Comparison of ENCODE assay signal across 16 cellular contexts in genomic region chr5:59593608-59594007, GRCh38.
DNase-seq lines count a peak whose midpoint lies in the region; ATAC-seq and TF ChIP-seq lines count a peak whose summit lies in the region.
"Had no signal": no experiment of that assay in that cellular context is flagged by ENCODE, and none has a peak within 500 bp of the region (broad histone marks: within the 10 kb centered on the region; RNA-seq: fewer than 3 reads in every experiment).

No MANE protein-coding gene starts in this region.

- TF ChIP-seq POLR2A in gastrocnemius medialis (IDR thresholded peaks at IDR 0.05): no peak

- no CpG with 5 or more reads among the region's 2 CpGs for WGBS in mesendoderm (ENCODE audit: extremely low coverage, insufficient coverage, low lambda C conversion rate)

- H3K27me3 Mint-ChIP-seq in activated CD4-positive, alpha-beta T cell treated with anti-CD3 and anti-CD28 coated beads, Interleukin-2, amount 10 ng/mL, durations not matched to agents 24 days and 14 days: peaks cover 4% of the 10 kb centered on the region
- H3K27me3 Mint-ChIP-seq in WTC11 (ENCODE audit: low read depth) (no peaks in the 10 kb centered on the region), HFFc6 (ENCODE audit: insufficient read depth) (0 out of 2 replicates have a peak, but pooled peaks cover 2% of the 10 kb centered on the region)
- peaks cover 17% of the 10 kb centered on the region for H3K27me3 Mint-ChIP-seq in activated T-helper 2 cell treated with anti-CD3 and anti-CD28 coated beads, Interferon-gamma antibody, Interleukin-2, Interleukin-4, amounts not matched to agents 10 μg/mL and 5 μg/mL and 100 μg/mL, durations not matched to agents 14 hours and 24 hours and 36 hours (ENCODE audit: low read depth)

- no peak overlapping the region for H3K4me3 Mint-ChIP-seq in activated CD4-positive, alpha-beta T cell treated with anti-CD3 and anti-CD28 coated beads, Interleukin-2, amount 10 ng/mL, durations not matched to agents 24 days and 14 days
- no peak overlapping the region for H3K4me3 Mint-ChIP-seq in WTC11
- no peak overlapping the region for H3K4me3 Mint-ChIP-seq in HFFc6
- no peak overlapping the region for H3K4me3 Mint-ChIP-seq in activated T-helper 2 cell treated with anti-CD3 and anti-CD28 coated beads, Interferon-gamma antibody, Interleukin-2, Interleukin-4, amounts not matched to agents 10 μg/mL and 5 μg/mL and 100 μg/mL, durations not matched to agents 14 hours and 24 hours and 36 hours (ENCODE audit: low read depth)

- no peak overlapping the region for H2BK5ac ChIP-seq in mesendoderm (ENCODE audit: low read length)

- H3K36me3 ChIP-seq in mesendoderm (ENCODE audit: control insufficient read depth, insufficient read depth, low read length) (no peaks in the 10 kb centered on the region), gastrocnemius medialis (no peaks in the 10 kb centered on the region)
- H3K36me3 ChIP-seq: SJCRH30 had no signal

- H3K4me1 ChIP-seq in mesendoderm (ENCODE audit: control insufficient read depth, low read depth, low read length): no peaks in the 10 kb centered on the region
- peaks cover 24 to 40% of the 10 kb centered on the region in 2 donors for H3K4me1 ChIP-seq in gastrocnemius medialis

- H2AK5ac ChIP-seq in mesendoderm (ENCODE audit: low read length): no peak overlapping the region

- peak overlapping the region; percentile 39 for H3K18ac ChIP-seq in mesendoderm (ENCODE audit: low read length)

- H3K36me3 Mint-ChIP-seq in activated CD4-positive, alpha-beta T cell treated with anti-CD3 and anti-CD28 coated beads, Interleukin-2, amount 10 ng/mL, durations not matched to agents 24 days and 14 days (ENCODE audit: low read depth): no peaks in the 10 kb centered on the region
- H3K36me3 Mint-ChIP-seq in WTC11 (peaks cover 4% of the 10 kb centered on the region), HFFc6 (ENCODE audit: low read depth) (no peaks in the 10 kb centered on the region)
- no peaks in the 10 kb centered on the region for H3K36me3 Mint-ChIP-seq in activated T-helper 2 cell treated with anti-CD3 and anti-CD28 coated beads, Interferon-gamma antibody, Interleukin-2, Interleukin-4, amounts not matched to agents 10 μg/mL and 5 μg/mL and 100 μg/mL, durations not matched to agents 14 hours and 24 hours and 36 hours (ENCODE audit: low read depth)

- peak overlapping the region; percentile 39 for H3K27ac Mint-ChIP-seq in activated CD4-positive, alpha-beta T cell treated with anti-CD3 and anti-CD28 coated beads, Interleukin-2, amount 10 ng/mL, durations not matched to agents 24 days and 14 days
- no peak overlapping the region for H3K27ac Mint-ChIP-seq in WTC11
- no peak overlapping the region for H3K27ac Mint-ChIP-seq in HFFc6
- no peak overlapping the region for H3K27ac Mint-ChIP-seq in activated T-helper 2 cell treated with anti-CD3 and anti-CD28 coated beads, Interferon-gamma antibody, Interleukin-2, Interleukin-4, amounts not matched to agents 10 μg/mL and 5 μg/mL and 100 μg/mL, durations not matched to agents 14 hours and 24 hours and 36 hours

- in situ Hi-C loops in astrocyte of the spinal cord (cut with HindIII; ENCODE audit: low sequenced_read_pairs): no loop called here
- in situ Hi-C loops in gastrocnemius medialis (cut with MboI; ENCODE audit: low sequenced_read_pairs in 4 of 4): no loop called here

- POLR2A ChIA-PET in WTC11 (lab: Charles Lee): no interaction called here

- peak overlapping the region; percentile 85 for H2BK15ac ChIP-seq in mesendoderm (replicated peaks; ENCODE audit: low read depth)

- no peak overlapping the region for H3K27ac ChIP-seq in mesendoderm (ENCODE audit: low read depth, low read length)
- H3K27ac ChIP-seq in gastrocnemius medialis: peak overlapping the region; percentile 78 to 92 (median 88)
- H3K27ac ChIP-seq: SJCRH30 had no signal

- no peaks in the 10 kb centered on the region for H3K9me3 Mint-ChIP-seq in activated CD4-positive, alpha-beta T cell treated with anti-CD3 and anti-CD28 coated beads, Interleukin-2, amount 10 ng/mL, durations not matched to agents 24 days and 14 days
- H3K9me3 Mint-ChIP-seq in WTC11: peaks cover 4% of the 10 kb centered on the region
- H3K9me3 Mint-ChIP-seq in HFFc6: no peaks in the 10 kb centered on the region; the same call in 1 of the 2 replicates
- no peaks in the 10 kb centered on the region for H3K9me3 Mint-ChIP-seq in activated T-helper 2 cell treated with anti-CD3 and anti-CD28 coated beads, Interferon-gamma antibody, Interleukin-2, Interleukin-4, amounts not matched to agents 10 μg/mL and 5 μg/mL and 100 μg/mL, durations not matched to agents 14 hours and 24 hours and 36 hours

- no peak overlapping the region for H4K8ac ChIP-seq in mesendoderm (ENCODE audit: low read depth, low read length)

- ATAC-seq in gastrocnemius medialis (no peak), WTC11 (no peak)
- ATAC-seq: HepG2 had no signal

- H3K79me2 ChIP-seq in mesendoderm (ENCODE audit: control insufficient read depth, insufficient read depth, low read length): no peaks in the 10 kb centered on the region

- CTCF ChIA-PET in WTC11 (lab: Charles Lee): no interaction called here

- peaks cover 16% of the 10 kb centered on the region for H3K4me1 Mint-ChIP-seq in activated CD4-positive, alpha-beta T cell treated with anti-CD3 and anti-CD28 coated beads, Interleukin-2, amount 10 ng/mL, durations not matched to agents 24 days and 14 days
- peaks cover 23% of the 10 kb centered on the region for H3K4me1 Mint-ChIP-seq in WTC11
- H3K4me1 Mint-ChIP-seq in HFFc6 (ENCODE audit: low read depth): peaks cover 23% of the 10 kb centered on the region; the same call in 1 of the 2 replicates
- H3K4me1 Mint-ChIP-seq in activated T-helper 2 cell treated with anti-CD3 and anti-CD28 coated beads, Interferon-gamma antibody, Interleukin-2, Interleukin-4, amounts not matched to agents 10 μg/mL and 5 μg/mL and 100 μg/mL, durations not matched to agents 14 hours and 24 hours and 36 hours (ENCODE audit: low read depth): peaks cover 22% of the 10 kb centered on the region

- H3K4ac ChIP-seq in mesendoderm (ENCODE audit: low read depth, low read length): peak overlapping the region; percentile 24

- no peak overlapping the region for H3K56ac ChIP-seq in mesendoderm (ENCODE audit: low read length)

- H3K9me3 ChIP-seq in gastrocnemius medialis: no peaks in the 10 kb centered on the region
- H3K9me3 ChIP-seq: SJCRH30 had no signal

- H3K27me3 ChIP-seq in mesendoderm (ENCODE audit: insufficient read depth, low read length, poor library complexity) (no peaks in the 10 kb centered on the region), gastrocnemius medialis (no peaks in the 10 kb centered on the region)
- H3K27me3 ChIP-seq: SJCRH30 had no signal

- no peak overlapping the region for H3K9ac ChIP-seq in mesendoderm (ENCODE audit: low read length)

- no peak overlapping the region for H4K5ac ChIP-seq in mesendoderm (ENCODE audit: low read length)

- TF ChIP-seq CTCF in astrocyte of the spinal cord (IDR thresholded peaks at IDR 0.05; ENCODE audit: low read depth, low read length) (no peak), gastrocnemius medialis (IDR thresholded peaks at IDR 0.05 in 4 of 5, conservative IDR thresholded peaks at IDR 0.05 in 1 of 5) (no peak), WTC11 (IDR thresholded peaks at IDR 0.05) (no peak), HFFc6 (IDR thresholded peaks at IDR 0.05) (no peak)

- H2BK120ac ChIP-seq in mesendoderm (ENCODE audit: low read depth, low read length): peak overlapping the region; percentile 45

- no peak for DNase-seq in activated CD4-positive, alpha-beta T cell treated with anti-CD3 and anti-CD28 coated beads, Interleukin-2, amount 10 ng/mL, durations not matched to agents 24 days and 14 days
- DNase-seq in activated CD4-positive, alpha-beta T cell treated with anti-CD3 and anti-CD28 coated beads, Interleukin-2, amount 50 U/mL, for 4 hours: no peak
- DNase-seq in astrocyte of the spinal cord (ENCODE audit: low read depth, low spot score) (peak; percentile 27), mesendoderm (no peak), gastrocnemius medialis (no peak), WTC11 (ENCODE audit: low spot score) (no peak), HFFc6 (no peak)
- DNase-seq in activated T-helper 2 cell treated with anti-CD3 and anti-CD28 coated beads, Interferon-gamma antibody, Interleukin-2, Interleukin-4, amounts not matched to agents 10 μg/mL and 5 μg/mL and 100 μg/mL, durations not matched to agents 14 hours and 24 hours and 36 hours (ENCODE audit: low spot score): no peak
- DNase-seq: 8988T, DMS79 treated with DMSO at 0.1 percent for 48 hours, H7, Karpas-422, NCI-H187 treated with DMSO at 0.1 percent for 48 hours, NCI-H510A, SJCRH30 had no signal

- H3K79me1 ChIP-seq in mesendoderm (ENCODE audit: low read length): no peaks in the 10 kb centered on the region

- H3K4me2 ChIP-seq in mesendoderm (ENCODE audit: low read length): no peak overlapping the region

- H3K23ac ChIP-seq in mesendoderm (ENCODE audit: low read length): no peak overlapping the region

- H3K4me3 ChIP-seq in astrocyte of the spinal cord (ENCODE audit: low read depth, low read length): no peak overlapping the region
- H3K4me3 ChIP-seq in mesendoderm (ENCODE audit: low read length): no peak overlapping the region
- no peak overlapping the region for H3K4me3 ChIP-seq in gastrocnemius medialis
- H3K4me3 ChIP-seq: SJCRH30 had no signal

- intact Hi-C loops in activated CD4-positive, alpha-beta T cell treated with anti-CD3 and anti-CD28 coated beads, Interleukin-2, amount 10 ng/mL, durations not matched to agents 24 days and 14 days (cut with micrococcal nuclease): loop anchor here (10.0 kb wide), 1 partner anchor 201 kb away; no protein-coding TSS in a partner anchor
- intact Hi-C loops in gastrocnemius medialis (cut with DNase I; ENCODE audit: low total_unique reads): no loop called here
- intact Hi-C loops in activated T-helper 2 cell treated with anti-CD3 and anti-CD28 coated beads, Interferon-gamma antibody, Interleukin-2, Interleukin-4, amounts not matched to agents 10 μg/mL and 5 μg/mL and 100 μg/mL, durations not matched to agents 14 hours and 24 hours and 36 hours (cut with micrococcal nuclease): loop anchor here (5.0 kb wide), 1 partner anchor 64 kb away; no protein-coding TSS in a partner anchor

TF ChIP-seq in WTC11, 78 proteins besides CTCF, POLR2A, EP300 and RAD21 (continues in another document):
- no peak for TF ChIP-seq NR2C2 (CRISPR knock-in tag; IDR thresholded peaks at IDR 0.05)
- TF ChIP-seq ZBTB43 (CRISPR knock-in tag; IDR thresholded peaks at IDR 0.05): no peak
- no peak for TF ChIP-seq OVOL2 (CRISPR knock-in tag; IDR thresholded peaks at IDR 0.05; ENCODE audit: borderline replicate concordance)
